8 cellular contexts compared by ENCODE assay signal in genomic region chr4:139295317-139296299, GRCh38. TPM values are rescaled to one million over a fixed set of nuclear protein-coding genes. Genes with fewer than 3 reads are reported as not detected.
DNase-seq lines count a peak whose midpoint lies in the region; ATAC-seq and TF ChIP-seq lines count a peak whose summit lies in the region.

No MANE protein-coding gene starts in this region.

- H3K4me1 Mint-ChIP-seq in H9, result peaks cover 21 to 26% of the 10 kb centered on the region in 2 experiments

- H3K4ac ChIP-seq in H9 (ENCODE audit: low read depth, low read length) (no peak overlapping the region), neuronal stem cell (ENCODE audit: low read length) (no peak overlapping the region)

- no peaks in the 10 kb centered on the region for H3K27me3 Mint-ChIP-seq in H9 (ENCODE audit: low read depth)

- H2BK120ac ChIP-seq in H9 (ENCODE audit: low read depth, low read length, poor library complexity, severe bottlenecking) (no peak overlapping the region), neuronal stem cell (ENCODE audit: low read depth, low read length) (no peak overlapping the region)

- H3K9me3 ChIP-seq in H9 (ENCODE audit: control insufficient read depth, low read depth, low read length) (no peaks in the 10 kb centered on the region), neuronal stem cell (replicated peaks in 1 of 2; ENCODE audit: control insufficient read depth in 2 of 2, insufficient read depth in 1 of 2, low read depth in 1 of 2, low read length in 2 of 2) (no peaks in the 10 kb centered on the region), subcutaneous abdominal adipose tissue (ENCODE audit: control insufficient read depth in 5 of 5, low read length in 5 of 5) (no peaks in the 10 kb centered on the region)

- peaks cover 9% of the 10 kb centered on the region for H3K23me2 ChIP-seq in H9 (ENCODE audit: insufficient read length, low read depth, low read length, poor library complexity, severe bottlenecking)

- H3K36me3 ChIP-seq in neuronal stem cell (replicated peaks in 1 of 2; ENCODE audit: control insufficient read depth in 2 of 2, insufficient read depth in 2 of 2, low read length in 2 of 2) (peaks cover 0 to 35% of the 10 kb centered on the region in 2 donors), subcutaneous abdominal adipose tissue (ENCODE audit: control insufficient read depth in 5 of 5, insufficient read depth in 5 of 5, low read length in 5 of 5) (peaks cover 7 to 17% (median 11%) of the 10 kb centered on the region in 5 donors)

- H3K4me2 ChIP-seq in H9 (ENCODE audit: insufficient read depth, insufficient read length, low read length) (peak overlapping the region; percentile 82), neuronal stem cell (ENCODE audit: insufficient read depth, low read length, poor library complexity, severe bottlenecking) (peak overlapping the region; percentile 85)

- no peak overlapping the region for H2AFZ ChIP-seq in H9 (ENCODE audit: low read length)
- peak overlapping the region; percentile 95 for H2AFZ ChIP-seq in neuronal stem cell (ENCODE audit: low read length)

- peak; percentile 80 for TF ChIP-seq POLR2A in Raji (IDR thresholded peaks at IDR 0.05; ENCODE audit: insufficient read depth, low read depth, low read length)

- no peaks in the 10 kb centered on the region for H4K20me1 ChIP-seq in H9 (ENCODE audit: control insufficient read depth, insufficient read depth, insufficient read length)

- peaks cover 4 to 26% (median 19%) of the 10 kb centered on the region in 3 experiments; a peak in 5 of 7 replicates for H3K36me3 Mint-ChIP-seq in H9 (ENCODE audit: insufficient read depth in 1 of 3, low read depth in 3 of 3)

- peaks cover 4% of the 10 kb centered on the region; the same call in 1 of the 2 replicates for H3K4me1 ChIP-seq in H9 (ENCODE audit: insufficient read depth, low read length)
- peaks cover 32% of the 10 kb centered on the region for H3K4me1 ChIP-seq in foreskin keratinocyte
- H3K4me1 ChIP-seq in neuronal stem cell (ENCODE audit: control insufficient read depth in 2 of 2, insufficient read depth in 1 of 2, low read depth in 1 of 2, low read length in 2 of 2), result peaks cover 0 to 2% of the 10 kb centered on the region in 2 donors
- H3K4me1 ChIP-seq in subcutaneous abdominal adipose tissue (ENCODE audit: control insufficient read depth in 5 of 5, insufficient read depth in 5 of 5, low read length in 5 of 5), result peaks cover 0 to 29% (median 24%) of the 10 kb centered on the region in 5 donors

- no peaks in the 10 kb centered on the region for H3K27me3 ChIP-seq in H9 (ENCODE audit: insufficient read depth, low read length)
- no peaks in the 10 kb centered on the region for H3K27me3 ChIP-seq in foreskin keratinocyte
- no peaks in the 10 kb centered on the region for H3K27me3 ChIP-seq in neuronal stem cell (ENCODE audit: control insufficient read depth in 3 of 3, insufficient read depth in 3 of 3, low read depth in 1 of 3, low read length in 3 of 3)
- no peaks in the 10 kb centered on the region for H3K27me3 ChIP-seq in subcutaneous abdominal adipose tissue (ENCODE audit: control insufficient read depth in 5 of 5, insufficient read depth in 4 of 5, low read length in 5 of 5)

- H2BK5ac ChIP-seq in H9 (ENCODE audit: insufficient read length, low read length) (no peak overlapping the region), neuronal stem cell (ENCODE audit: low read length) (no peak overlapping the region)

- H3K79me1 ChIP-seq in H9 (ENCODE audit: insufficient read depth, low read depth, low read length, poor library complexity, severe bottlenecking) (no peaks in the 10 kb centered on the region), neuronal stem cell (ENCODE audit: low read depth, low read length) (peaks cover 1% of the 10 kb centered on the region)

- peak overlapping the region; percentile 89 to 94 for H3K4me3 Mint-ChIP-seq in H9

- peak overlapping the region; percentile 90 to 99 (median 98); a peak in 6 of 7 replicates for H3K27ac Mint-ChIP-seq in H9

- no peak overlapping the region for H3K23ac ChIP-seq in H9 (ENCODE audit: insufficient read length, low read depth, low read length)
- peak overlapping the region; percentile 70 for H3K23ac ChIP-seq in neuronal stem cell (ENCODE audit: low read depth, low read length, poor library complexity)

- no peak overlapping the region for H3T11ph ChIP-seq in H9 (ENCODE audit: low read length)

- H3K79me2 ChIP-seq in H9 (ENCODE audit: insufficient read depth, low read length), result no peaks in the 10 kb centered on the region

- H3K18ac ChIP-seq in H9 (ENCODE audit: insufficient read length, low read depth, low read length) (peak overlapping the region; percentile 82), neuronal stem cell (ENCODE audit: low read length) (peak overlapping the region; percentile 78)

- H3K4me3 ChIP-seq in neuronal stem cell (ENCODE audit: low read length in 2 of 2) (peak overlapping the region; percentile 74 to 86), subcutaneous abdominal adipose tissue (ENCODE audit: low read depth in 1 of 5, low read length in 5 of 5) (peak overlapping the region; percentile 94 to 97 (median 94))

- peak; percentile 89 for ATAC-seq in foreskin keratinocyte

- in situ Hi-C loops in G401 (cut with HindIII; ENCODE audit: low sequenced_read_pairs), result no loop called here

- no peak overlapping the region for H2BK15ac ChIP-seq in H9 (ENCODE audit: low read depth, low read length)
- H2BK15ac ChIP-seq in neuronal stem cell (ENCODE audit: low read length), result no peak overlapping the region

- no peak overlapping the region for H2BK20ac ChIP-seq in H9 (ENCODE audit: low read depth, low read length, poor library complexity, severe bottlenecking)

- DNase-seq in G401 (ENCODE audit: low spot score) (peak; percentile 95), H9 (peak; percentile 94), M059J (ENCODE audit: low read depth) (peak; percentile 83), activated gamma-delta T cell (lab: John Stamatoyannopoulos, UW) (peak; percentile 89), foreskin keratinocyte (peak; percentile 54 to 73), neuronal stem cell (ENCODE audit: low spot score) (peak; percentile 89)

- no peaks in the 10 kb centered on the region for H3K9me3 Mint-ChIP-seq in H9

- H2BK12ac ChIP-seq in H9 (ENCODE audit: insufficient read length, low read depth, low read length), result no peak overlapping the region
- no peak overlapping the region for H2BK12ac ChIP-seq in neuronal stem cell (ENCODE audit: low read length)

- no peak overlapping the region for H3K56ac ChIP-seq in H9 (ENCODE audit: insufficient read length, low read depth, low read length)

- H3K14ac ChIP-seq in H9 (ENCODE audit: insufficient read depth, low read length), result peak overlapping the region; percentile 89
- no peak overlapping the region for H3K14ac ChIP-seq in neuronal stem cell (ENCODE audit: low read length)

- H2AK5ac ChIP-seq in H9 (ENCODE audit: insufficient read length, low read length) (no peak overlapping the region), neuronal stem cell (ENCODE audit: low read depth, low read length) (no peak overlapping the region)

- TF ChIP-seq CTCF in H9 (conservative IDR thresholded peaks at IDR 0.05) (peak; percentile 98), foreskin keratinocyte (conservative IDR thresholded peaks at IDR 0.05) (peak; percentile 99)

- no peak overlapping the region for H4K5ac ChIP-seq in H9 (ENCODE audit: insufficient read length, low read depth, low read length)

- H3K27ac ChIP-seq in H9 (ENCODE audit: insufficient read length, low read depth, low read length) (no peak overlapping the region), foreskin keratinocyte (peak overlapping the region; percentile 83), neuronal stem cell (replicated peaks; ENCODE audit: low read length) (no peak overlapping the region), subcutaneous abdominal adipose tissue (ENCODE audit: low read depth, low read length) (peak overlapping the region; percentile 87)

- H3K9ac ChIP-seq in H9 (ENCODE audit: extremely low read depth, insufficient read length, low read length), result peak overlapping the region; percentile 68
- H3K9ac ChIP-seq in neuronal stem cell (ENCODE audit: low read depth, low read length, poor library complexity), result peak overlapping the region; percentile 87
- peak overlapping the region; percentile 92 to 98 (median 92) for H3K9ac ChIP-seq in subcutaneous abdominal adipose tissue (ENCODE audit: low read length in 5 of 5)

- WGBS in H9 (ENCODE audit: extremely low coverage, insufficient read length, low lambda C conversion rate), result no CpG with 5 or more reads among the region's 53 CpGs
- no CpG with 5 or more reads among the region's 53 CpGs for WGBS in neuronal stem cell (ENCODE audit: extremely low coverage in 2 of 2, insufficient read length in 2 of 2, insufficient replicate concordance in 1 of 2), 2 donors

- no peak overlapping the region for H4K8ac ChIP-seq in H9 (replicated peaks; ENCODE audit: insufficient read length, low read depth, low read length)
- no peak overlapping the region for H4K8ac ChIP-seq in neuronal stem cell (ENCODE audit: low read depth, low read length)

- H4K91ac ChIP-seq in H9 (ENCODE audit: insufficient read length, low read depth, low read length), result no peak overlapping the region
- no peak overlapping the region for H4K91ac ChIP-seq in neuronal stem cell (ENCODE audit: low read depth, low read length, poor library complexity)

RNA-seq across cellular contexts. Expression of gene NAA15, which starts 5.7 kb away (rescaled TPM):
- 33.4 and 38.3 TPM in 2 replicates for total RNA-seq in G401 (2014; rRNA removed; shearing (Covaris generic))
- 115 TPM in 2 replicates for total RNA-seq in H9 (2021)
- 20.1 and 30.1 TPM in 2 replicates for total RNA-seq in M059J (2014; rRNA removed; shearing (Covaris generic))
- 62.4 and 66.9 TPM in 2 replicates for total RNA-seq in foreskin keratinocyte
- polyA plus RNA-seq in foreskin keratinocyte, result 12.4 and 16.7 TPM in 2 replicates
- 23.3 TPM for polyA plus RNA-seq in neuronal stem cell (2013, experiment 1 of 2)
- 24.1 TPM for polyA plus RNA-seq in neuronal stem cell (2013, experiment 2 of 2)

RNA-seq across cellular contexts. Expression of gene NDUFC1, which starts 6.7 kb away (rescaled TPM):
- total RNA-seq in G401 (2014; rRNA removed; shearing (Covaris generic)), result 155 and 206 TPM in 2 replicates
- 56.2 and 59.1 TPM in 2 replicates for total RNA-seq in H9 (2021)
- 92.3 and 119 TPM in 2 replicates for total RNA-seq in M059J (2014; rRNA removed; shearing (Covaris generic))
- 83.2 and 85.2 TPM in 2 replicates for total RNA-seq in foreskin keratinocyte
- polyA plus RNA-seq in foreskin keratinocyte, result 139 and 150 TPM in 2 replicates
- 135 TPM for polyA plus RNA-seq in neuronal stem cell (2013, experiment 1 of 2)
- 139 TPM for polyA plus RNA-seq in neuronal stem cell (2013, experiment 2 of 2)

RNA-seq across cellular contexts. Expression of gene MGARP, which starts 15.6 kb away (rescaled TPM):
- not detected in 2 replicates for total RNA-seq in G401 (2014; rRNA removed; shearing (Covaris generic))
- total RNA-seq in H9 (2021) (4.0 and 4.3 TPM in 2 replicates), foreskin keratinocyte (0.28 and 0.37 TPM in 2 replicates)
- 3.9 and 4.7 TPM in 2 replicates for total RNA-seq in M059J (2014; rRNA removed; shearing (Covaris generic))
- polyA plus RNA-seq in foreskin keratinocyte, result 0.27 and 0.30 TPM in 2 replicates
- polyA plus RNA-seq in neuronal stem cell (2013, experiment 1 of 2), result 1.4 TPM
- 1.3 TPM for polyA plus RNA-seq in neuronal stem cell (2013, experiment 2 of 2)

Comparison
In these comparisons a context has a peak if more than half of its experiments do, and no peak if none do; other contexts are left out.
1. H3K27ac ChIP-seq: peak in foreskin keratinocyte (single experiment) and subcutaneous abdominal adipose tissue (single experiment); none in H9 (single experiment) and neuronal stem cell (single experiment).
2. Peak in every context shown above with its lines, with median percentiles within 50 percentile points of each other: DNase-seq and H3K9ac ChIP-seq.